ENCODE assay signal across 7 cellular contexts in genomic region chr19:38362946-38363688, GRCh38. TPM values are rescaled to one million over a fixed set of nuclear protein-coding genes. Genes with fewer than 3 reads are reported as not detected.
DNase-seq lines count a peak whose midpoint lies in the region; ATAC-seq and TF ChIP-seq lines count a peak whose summit lies in the region.
"Not testable (repeated sequence)": the region's sequence is repeated elsewhere in the genome, so short reads cannot be mapped to it uniquely, and the experiment has no call there.
"Had no signal": no experiment of that assay in that cellular context is flagged by ENCODE, and none has a peak within 500 bp of the region (broad histone marks: within the 10 kb centered on the region; RNA-seq: fewer than 3 reads in every experiment).

No MANE protein-coding gene starts in this region.

- H3K4me1 ChIP-seq in CD4-positive, alpha-beta memory T cell (ENCODE audit: insufficient read depth, low read length) = peaks cover 13% of the 10 kb centered on the region
- H3K4me1 ChIP-seq in MM.1S (ENCODE audit: low read length); mesodermal cell (ENCODE audit: control insufficient read depth, insufficient read depth, low read length, poor library complexity, severe bottlenecking): not testable (repeated sequence)
- peaks cover 8 to 24% (median 19%) of the 10 kb centered on the region in 6 donors for H3K4me1 ChIP-seq in spleen

- not testable (repeated sequence) for H4K20me1 ChIP-seq in MM.1S (ENCODE audit: insufficient read depth, low read length)

- not testable (repeated sequence) for DNase-seq in CD4-positive, alpha-beta memory T cell; MM.1S; activated CD8-positive, alpha-beta T cell treated with anti-CD3 and anti-CD28 coated beads, Interleukin-2, amount 10 ng/mL, durations not matched to agents 7 days and 5 days; effector memory CD8-positive, alpha-beta T cell; spleen

- TF ChIP-seq CTCF in MM.1S (IDR thresholded peaks at IDR 0.05; ENCODE audit: low read length); spleen (IDR thresholded peaks at IDR 0.05 in 8 of 11, conservative IDR thresholded peaks at IDR 0.05 in 3 of 11): not testable (repeated sequence)

- not testable (repeated sequence) for H3K27ac Mint-ChIP-seq in CD4-positive, alpha-beta memory T cell; activated CD8-positive, alpha-beta T cell treated with anti-CD3 and anti-CD28 coated beads, Interleukin-2, amount 10 ng/mL, durations not matched to agents 7 days and 5 days
- H3K27ac Mint-ChIP-seq in effector memory CD8-positive, alpha-beta T cell = peak overlapping the region in 1 of 2 donors; percentile 25

- H3K36me3 Mint-ChIP-seq in CD4-positive, alpha-beta memory T cell; activated CD8-positive, alpha-beta T cell treated with anti-CD3 and anti-CD28 coated beads, Interleukin-2, amount 10 ng/mL, durations not matched to agents 7 days and 5 days (ENCODE audit: low read depth); effector memory CD8-positive, alpha-beta T cell (ENCODE audit: insufficient read depth): not testable (repeated sequence)

- TF ChIP-seq POLR2A in spleen (IDR thresholded peaks at IDR 0.05) = not testable (repeated sequence)

- H3K36me3 ChIP-seq in CD4-positive, alpha-beta memory T cell (ENCODE audit: insufficient read depth, low read length); MM.1S (replicated peaks; ENCODE audit: insufficient read depth, low read length); mesodermal cell (ENCODE audit: control insufficient read depth, insufficient read depth, low read length); spleen: not testable (repeated sequence)

- 81 to 87% methylated on average over 6 to 9 of the region's 16 CpGs for WGBS in mesodermal cell (ENCODE audit: insufficient coverage in 2 of 2), 2 experiments
- 79 to 86% (median 81%) methylated on average over 14 to 16 of the region's 16 CpGs for WGBS in spleen, 5 donors

- H3K9me3 Mint-ChIP-seq in CD4-positive, alpha-beta memory T cell; activated CD8-positive, alpha-beta T cell treated with anti-CD3 and anti-CD28 coated beads, Interleukin-2, amount 10 ng/mL, durations not matched to agents 7 days and 5 days (ENCODE audit: insufficient read depth); effector memory CD8-positive, alpha-beta T cell: not testable (repeated sequence)

- H3K9me3 ChIP-seq in CD4-positive, alpha-beta memory T cell (ENCODE audit: control insufficient read depth in 1 of 2, low read length in 2 of 2); MM.1S (replicated peaks; ENCODE audit: insufficient read depth, low read length); mesodermal cell (ENCODE audit: control insufficient read depth, low read length); spleen: not testable (repeated sequence)

- not testable (repeated sequence) for H3K27ac ChIP-seq in CD4-positive, alpha-beta memory T cell (ENCODE audit: low read depth, low read length); MM.1S (ENCODE audit: low read length); mesodermal cell (ENCODE audit: low read depth, low read length, severe bottlenecking)
- H3K27ac ChIP-seq in spleen = peak overlapping the region in 5 of 8 donors; percentile 66 to 81 (median 67)

- H2AFZ ChIP-seq in MM.1S (ENCODE audit: low read length) = not testable (repeated sequence)

- intact Hi-C loops in CD4-positive, alpha-beta memory T cell (cut with micrococcal nuclease) = loop anchor here (1.0 kb wide), 1 partner anchor 11 kb away; the partner anchor contains the start of gene PSMD8
- intact Hi-C loops in spleen (cut with DNase I; ENCODE audit: low total_unique reads) = not testable (repeated sequence)

- H3K27me3 ChIP-seq in CD4-positive, alpha-beta memory T cell (ENCODE audit: insufficient read depth, low read length) = not testable (repeated sequence)
- H3K27me3 ChIP-seq in MM.1S (replicated peaks; ENCODE audit: insufficient read depth, low read length) (peaks cover 61% of the 10 kb centered on the region), spleen (replicated peaks in 1 of 7) (peaks cover 0 to 73% (median 4%) of the 10 kb centered on the region in 7 donors)

- H3K27me3 Mint-ChIP-seq in CD4-positive, alpha-beta memory T cell = not testable (repeated sequence)
- H3K27me3 Mint-ChIP-seq in activated CD8-positive, alpha-beta T cell treated with anti-CD3 and anti-CD28 coated beads, Interleukin-2, amount 10 ng/mL, durations not matched to agents 7 days and 5 days (ENCODE audit: low read depth) = peaks cover 28% of the 10 kb centered on the region
- H3K27me3 Mint-ChIP-seq in effector memory CD8-positive, alpha-beta T cell = peaks cover 13 to 31% of the 10 kb centered on the region in 2 donors

- CTCF ChIA-PET in CD4-positive, alpha-beta memory T cell (lab: Charles Lee; ENCODE audit: partially characterized antibody) = interaction anchor here (1.1 to 1.2 kb wide), 2 partner anchors 11 to 119 kb away, joined by 3 read pairs; partner anchors contain the start of gene PSMD8
- CTCF ChIA-PET in activated CD8-positive, alpha-beta T cell treated with anti-CD3 and anti-CD28 coated beads, Interleukin-2, amount 10 ng/mL, durations not matched to agents 7 days and 5 days (lab: Charles Lee) = interaction anchor here (1.3 to 1.9 kb wide), 2 partner anchors 11 to 27 kb away, joined by 8 read pairs; partner anchors contain the start of genes CATSPERG and PSMD8

- H3K9ac ChIP-seq in MM.1S (ENCODE audit: low read length) = not testable (repeated sequence)

- H3K9me2 ChIP-seq in MM.1S (replicated peaks; ENCODE audit: insufficient read depth, low read length) = not testable (repeated sequence)

- H3K4me2 ChIP-seq in MM.1S (ENCODE audit: low read depth, low read length) = peak overlapping the region; percentile 88; the same call in 1 of the 2 replicates

- POLR2A ChIA-PET in CD4-positive, alpha-beta memory T cell (lab: Charles Lee; ENCODE audit: partially characterized antibody) = interaction anchor here (1.2 to 3.7 kb wide), 2 partner anchors 11 to 40 kb away, joined by 3 to 28 read pairs; partner anchors contain the start of genes FAM98C and PSMD8
- POLR2A ChIA-PET in activated CD8-positive, alpha-beta T cell treated with anti-CD3 and anti-CD28 coated beads, Interleukin-2, amount 10 ng/mL, durations not matched to agents 7 days and 5 days (lab: Charles Lee) = interaction anchor here (1.2 kb wide), 1 partner anchor 27 kb away, joined by 3 read pairs; the partner anchor contains the start of gene CATSPERG

- peak overlapping the region in 1 of 2 donors; percentile 68 for H3K4me3 ChIP-seq in CD4-positive, alpha-beta memory T cell (ENCODE audit: low read length in 2 of 2)
- H3K4me3 ChIP-seq in MM.1S (ENCODE audit: low read length) = peak overlapping the region; percentile 56
- peak overlapping the region; percentile 63 for H3K4me3 ChIP-seq in mesodermal cell (ENCODE audit: extremely low read depth, insufficient read depth, low read length, poor library complexity, severe bottlenecking)
- peak overlapping the region in 6 of 8 donors; percentile 60 to 83 (median 70) for H3K4me3 ChIP-seq in spleen

- not testable (repeated sequence) for H3K79me2 ChIP-seq in MM.1S (ENCODE audit: low read length)

- H3F3A ChIP-seq in MM.1S (ENCODE audit: insufficient read depth, low read length) = not testable (repeated sequence)

- ATAC-seq in activated CD8-positive, alpha-beta T cell treated with anti-CD3 and anti-CD28 coated beads, Interleukin-2, amount 10 ng/mL, durations not matched to agents 7 days and 5 days; effector memory CD8-positive, alpha-beta T cell (replicated peaks): not testable (repeated sequence)

- peaks cover 0 to 26% (median 13%) of the 10 kb centered on the region in 4 donors for H3K4me1 Mint-ChIP-seq in CD4-positive, alpha-beta memory T cell
- peaks cover 18% of the 10 kb centered on the region for H3K4me1 Mint-ChIP-seq in activated CD8-positive, alpha-beta T cell treated with anti-CD3 and anti-CD28 coated beads, Interleukin-2, amount 10 ng/mL, durations not matched to agents 7 days and 5 days (ENCODE audit: low read depth)
- H3K4me1 Mint-ChIP-seq in effector memory CD8-positive, alpha-beta T cell (ENCODE audit: low read depth in 2 of 2) = peaks cover 13 to 14% of the 10 kb centered on the region in 2 donors

- H3K4me3 Mint-ChIP-seq in CD4-positive, alpha-beta memory T cell = peak overlapping the region; percentile 49 to 87 (median 66)
- H3K4me3 Mint-ChIP-seq in activated CD8-positive, alpha-beta T cell treated with anti-CD3 and anti-CD28 coated beads, Interleukin-2, amount 10 ng/mL, durations not matched to agents 7 days and 5 days = peak overlapping the region; percentile 42
- peak overlapping the region; percentile 70 to 77 for H3K4me3 Mint-ChIP-seq in effector memory CD8-positive, alpha-beta T cell

RNA-seq across cellular contexts. Expression of gene PSMD8, which starts 11.3 kb away (rescaled TPM):
- 10 to 100 TPM; 89.6 to 90.6 TPM for total RNA-seq in CD4-positive, alpha-beta memory T cell
- 100 to 1,000 TPM; 178 to 197 TPM for polyA plus RNA-seq in CD4-positive, alpha-beta memory T cell
- total RNA-seq in activated CD8-positive, alpha-beta T cell treated with anti-CD3 and anti-CD28 coated beads, Interleukin-2, amount 10 ng/mL, durations not matched to agents 7 days and 5 days = 100 to 1,000 TPM; 173 to 187 TPM
- 304 TPM for polyA plus RNA-seq in mesodermal cell (2013, experiment 1 of 2)
- 265 TPM for polyA plus RNA-seq in mesodermal cell (2013, experiment 2 of 2)
- 100 to 1,000 TPM in 3 of 7 donors, 10 to 100 TPM in 4; 80.1 to 144 (median 85.1) TPM for total RNA-seq in spleen
- polyA plus RNA-seq in spleen = 10 to 100 TPM; 39.0 to 68.1 (median 64.2) TPM

RNA-seq across cellular contexts. Expression of gene GGN, which starts 24.7 kb away (rescaled TPM):
- under 1 TPM in 1 of 2 experiments, not detected in 1; 0.15 TPM for total RNA-seq in CD4-positive, alpha-beta memory T cell
- not detected for polyA plus RNA-seq in CD4-positive, alpha-beta memory T cell
- not detected for total RNA-seq in activated CD8-positive, alpha-beta T cell treated with anti-CD3 and anti-CD28 coated beads, Interleukin-2, amount 10 ng/mL, durations not matched to agents 7 days and 5 days
- 1.1 TPM for polyA plus RNA-seq in mesodermal cell (2013, experiment 1 of 2)
- 3.5 TPM for polyA plus RNA-seq in mesodermal cell (2013, experiment 2 of 2)
- not detected for total RNA-seq in spleen
- polyA plus RNA-seq in spleen = under 1 TPM in 2 of 3 donors, not detected in 1; 0.08 to 0.19 TPM
- total RNA-seq: vagina had no signal

RNA-seq across cellular contexts. Expression of gene SPRED3, which starts 25.4 kb away (rescaled TPM):
- 1 to 10 TPM; 3.0 to 3.8 TPM for total RNA-seq in CD4-positive, alpha-beta memory T cell
- polyA plus RNA-seq in CD4-positive, alpha-beta memory T cell = under 1 TPM in 1 of 2 donors, not detected in 1; 0.07 TPM
- 1 to 10 TPM in 1 of 2 experiments, under 1 TPM in 1; 0.90 to 1.3 TPM for total RNA-seq in activated CD8-positive, alpha-beta T cell treated with anti-CD3 and anti-CD28 coated beads, Interleukin-2, amount 10 ng/mL, durations not matched to agents 7 days and 5 days
- polyA plus RNA-seq in mesodermal cell (2013, experiment 1 of 2) = 11.1 TPM
- 7.9 TPM for polyA plus RNA-seq in mesodermal cell (2013, experiment 2 of 2)
- 1 to 10 TPM in 1 of 7 donors, under 1 TPM in 5, not detected in 1; 0.14 to 1.2 (median 0.47) TPM for total RNA-seq in spleen
- polyA plus RNA-seq in spleen = under 1 TPM; 0.03 to 0.46 (median 0.45) TPM

RNA-seq across cellular contexts. Expression of gene CATSPERG, which starts 27.5 kb away (rescaled TPM):
- 10 to 100 TPM; 23.3 to 27.0 TPM for total RNA-seq in CD4-positive, alpha-beta memory T cell
- polyA plus RNA-seq in CD4-positive, alpha-beta memory T cell = 1 to 10 TPM; 2.2 to 3.7 TPM
- total RNA-seq in activated CD8-positive, alpha-beta T cell treated with anti-CD3 and anti-CD28 coated beads, Interleukin-2, amount 10 ng/mL, durations not matched to agents 7 days and 5 days = 10 to 100 TPM; 10.7 to 11.3 TPM
- polyA plus RNA-seq in mesodermal cell (2013, experiment 1 of 2) = 1.8 TPM
- 0.96 TPM for polyA plus RNA-seq in mesodermal cell (2013, experiment 2 of 2)
- total RNA-seq in spleen = 10 to 100 TPM in 2 of 7 donors, 1 to 10 TPM in 5; 4.0 to 10.7 (median 7.4) TPM
- polyA plus RNA-seq in spleen = 1 to 10 TPM; 1.8 to 4.4 (median 1.9) TPM

RNA-seq across cellular contexts. Expression of gene FAM98C, which starts 39.8 kb away (rescaled TPM):
- total RNA-seq in CD4-positive, alpha-beta memory T cell = 10 to 100 TPM; 53.1 to 53.8 TPM
- polyA plus RNA-seq in CD4-positive, alpha-beta memory T cell = 10 to 100 TPM; 18.2 to 22.2 TPM
- total RNA-seq in activated CD8-positive, alpha-beta T cell treated with anti-CD3 and anti-CD28 coated beads, Interleukin-2, amount 10 ng/mL, durations not matched to agents 7 days and 5 days = 10 to 100 TPM; 21.0 to 25.9 TPM
- 9.7 TPM for polyA plus RNA-seq in mesodermal cell (2013, experiment 1 of 2)
- 4.5 TPM for polyA plus RNA-seq in mesodermal cell (2013, experiment 2 of 2)
- 10 to 100 TPM; 18.0 to 26.1 (median 20.4) TPM for total RNA-seq in spleen
- polyA plus RNA-seq in spleen = 10 to 100 TPM; 25.2 to 27.4 (median 26.1) TPM
